ENCODE assay signal across 17 cellular contexts in the genomic region with DNA sequence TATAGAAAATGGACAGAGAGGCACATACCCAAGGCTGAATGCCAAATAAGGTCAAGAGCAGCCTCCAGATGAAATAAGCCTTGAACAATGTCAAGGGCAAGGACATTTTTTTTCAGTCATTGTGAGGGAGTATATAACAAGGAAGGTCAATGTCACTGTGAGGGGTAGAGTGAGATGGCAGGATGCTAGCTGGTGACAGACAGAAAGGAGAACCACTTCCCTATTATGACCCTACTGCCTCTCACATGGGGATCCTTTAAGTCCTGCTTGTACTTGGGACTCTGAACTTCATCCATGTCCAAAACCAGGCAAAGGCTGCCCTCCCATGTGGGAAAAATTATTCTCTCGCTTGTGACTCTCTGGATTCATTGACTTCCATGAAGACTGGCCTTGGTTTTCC.
"Had no signal": no experiment of that assay in that cellular context is flagged by ENCODE, and none has a peak within 500 bp of the region (broad histone marks: within the 10 kb centered on the region; RNA-seq: fewer than 3 reads in every experiment).

No MANE protein-coding gene starts in this region.

- FAIRE-seq: endothelial cell of umbilical vein, pancreas had no signal

- H3K27ac Mint-ChIP-seq: activated CD8-positive, alpha-beta T cell treated with anti-CD3 and anti-CD28 coated beads, Interleukin-2, amount 10 ng/mL, durations not matched to agents 7 days and 5 days; activated T-helper 1 cell treated with anti-CD3 and anti-CD28 coated beads, Interleukin-12 subunit alpha, Interleukin-12 subunit beta, Interleukin-2, Interleukin-4 antibody, amounts not matched to agents 30 ng/mL and 10 ng/mL and 1 ng/mL, durations not matched to agents 14 hours and 24 hours and 36 hours; mesothelial cell of epicardium; neural progenitor cell; stimulated activated naive CD8-positive, alpha-beta T cell treated with anti-CD3 and anti-CD28 coated beads, Interleukin-15, Interleukin-2, amounts not matched to agents 100 ng/mL and 50 ng/mL, for 24 hours had no signal

- H3K4me3 Mint-ChIP-seq: activated CD8-positive, alpha-beta T cell treated with anti-CD3 and anti-CD28 coated beads, Interleukin-2, amount 10 ng/mL, durations not matched to agents 7 days and 5 days; activated T-helper 1 cell treated with anti-CD3 and anti-CD28 coated beads, Interleukin-12 subunit alpha, Interleukin-12 subunit beta, Interleukin-2, Interleukin-4 antibody, amounts not matched to agents 30 ng/mL and 10 ng/mL and 1 ng/mL, durations not matched to agents 14 hours and 24 hours and 36 hours; mesothelial cell of epicardium; neural progenitor cell; stimulated activated naive CD8-positive, alpha-beta T cell treated with anti-CD3 and anti-CD28 coated beads, Interleukin-15, Interleukin-2, amounts not matched to agents 100 ng/mL and 50 ng/mL, for 24 hours had no signal

- ATAC-seq: activated CD8-positive, alpha-beta T cell treated with anti-CD3 and anti-CD28 coated beads, Interleukin-2, amount 10 ng/mL, durations not matched to agents 7 days and 5 days; foreskin keratinocyte; left cardiac atrium; lower lobe of right lung; pancreas had no signal

- H3K4me1 Mint-ChIP-seq: mesothelial cell of epicardium had no signal

- DNase-seq: activated CD4-positive, alpha-beta T cell treated with anti-CD3 and anti-CD28 coated beads for 4 hours; activated CD8-positive, alpha-beta T cell treated with anti-CD3 and anti-CD28 coated beads, Interleukin-2, amount 10 ng/mL, durations not matched to agents 7 days and 5 days; activated naive CD4-positive, alpha-beta T cell treated with Interleukin-2 at 50 U/mL for 16 hours; effector CD4-positive, alpha-beta T cell; foreskin keratinocyte; head of caudate nucleus; left cardiac atrium; lower lobe of right lung; pancreas; stimulated activated CD4-positive, alpha-beta T cell treated with anti-CD3 and anti-CD28 coated beads, Interleukin-4, amount 100 ng/mL, for 1 hour; stimulated activated CD8-positive, alpha-beta memory T cell treated with anti-CD3 and anti-CD28 coated beads, Interleukin-4, amount 100 ng/mL, for 48 hours; upper lobe of left lung had no signal

- H3K36me3 Mint-ChIP-seq: mesothelial cell of epicardium, neural progenitor cell had no signal
